In the genomic region with DNA sequence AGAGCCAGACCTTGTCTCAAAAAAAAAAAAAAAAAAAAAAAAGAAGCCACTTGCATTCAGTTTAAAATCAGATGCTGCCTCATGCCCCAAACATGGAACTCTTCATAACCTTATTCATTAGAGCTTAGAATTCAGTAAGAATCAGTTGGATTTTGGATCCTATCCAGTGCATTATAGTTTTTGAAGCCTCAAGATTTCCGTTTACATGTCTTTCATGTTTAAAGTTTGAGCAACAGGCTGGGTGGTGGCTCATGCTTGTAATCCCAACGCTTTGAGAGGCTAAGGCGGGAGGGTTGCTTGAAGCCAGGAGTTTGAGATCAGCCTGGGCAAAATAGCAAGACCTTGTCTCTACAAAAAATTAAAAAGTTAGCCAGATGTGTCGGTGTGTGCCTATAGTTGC, we compare ENCODE assay signal across 22 cellular contexts.
"Had no signal": no experiment of that assay in that cellular context is flagged by ENCODE, and none has a peak within 500 bp of the region (broad histone marks: within the 10 kb centered on the region; RNA-seq: fewer than 3 reads in every experiment).

No MANE protein-coding gene starts in this region.

- H3K36me3 ChIP-seq: uterus had no signal

- DNase-seq: activated CD4-positive, alpha-beta T cell treated with anti-CD3 and anti-CD28 coated beads, Interleukin-2, amount 10 ng/mL, durations not matched to agents 7 days and 5 days; activated CD4-positive, CD25-positive, alpha-beta regulatory T cell treated with anti-CD3 and anti-CD28 coated beads, Interleukin-2, amount 50 U/mL, for 72 hours; activated CD8-positive, alpha-beta memory T cell treated with anti-CD3 and anti-CD28 coated beads, Interleukin-2, amount 10 ng/mL, durations not matched to agents 7 days and 5 days; activated CD8-positive, alpha-beta T cell treated with anti-CD3 and anti-CD28 coated beads for 36 hours; activated gamma-delta T cell; activated naive CD4-positive, alpha-beta T cell treated with anti-CD3 and anti-CD28 coated beads, Interleukin-2, amount 50 U/mL, for 16 hours; activated naive CD8-positive, alpha-beta T cell treated with anti-CD3 and anti-CD28 coated beads, Interleukin-2, amount 50 U/mL, for 24 hours; activated T-cell treated with anti-CD3 and anti-CD28 coated beads for 4 hours; body of pancreas; effector CD4-positive, alpha-beta T cell; foreskin melanocyte; lower lobe of right lung; naive B cell; occipital lobe; right lobe of liver; stimulated activated CD4-positive, alpha-beta T cell treated with anti-CD3 and anti-CD28 coated beads, Interleukin-1b, Interleukin-23, amount 100 ng/mL, for 48 hours; testis; trophoblast cell; uterus; WERI-Rb-1 had no signal

- H3K27ac ChIP-seq: body of pancreas, cardiac muscle cell, lower lobe of right lung, right lobe of liver, skin epidermis, testis, uterus, WERI-Rb-1 had no signal

- H3K4me3 ChIP-seq: body of pancreas, cardiac muscle cell, lower lobe of right lung, right lobe of liver, skin epidermis, testis, uterus had no signal

- H3K9me3 ChIP-seq: body of pancreas, lower lobe of right lung, right lobe of liver, testis, uterus had no signal
